ENCODE assay signal across 18 cellular contexts in genomic region chr1:18118078-18118477, GRCh38. TPM values are rescaled to one million over a fixed set of nuclear protein-coding genes. Genes with fewer than 3 reads are reported as not detected.
DNase-seq lines count a peak whose midpoint lies in the region; ATAC-seq and TF ChIP-seq lines count a peak whose summit lies in the region.
"Had no signal": no experiment of that assay in that cellular context is flagged by ENCODE, and none has a peak within 500 bp of the region (broad histone marks: within the 10 kb centered on the region; RNA-seq: fewer than 3 reads in every experiment).

No MANE protein-coding gene starts in this region.

- ATAC-seq in natural killer cell treated with Interleukin-12 subunit alpha and Interleukin-12 subunit beta and Interleukin-15 and Interleukin-18, amount 100 ng/mL, for 72 hours, result no peak
- ATAC-seq: activated naive CD8-positive, alpha-beta T cell treated with anti-CD3 and anti-CD28 coated beads, Interleukin-2, amount 50 U/mL, for 24 hours; activated T-cell treated with anti-CD3 and anti-CD28 coated beads, Interleukin-2, amount 50 U/mL, for 4 hours; CD8-positive, alpha-beta T cell; gastroesophageal sphincter had no signal

- peak in 2 of 3 experiments; percentile 9 to 34 for DNase-seq in NCI-H1417 (lab: John Stamatoyannopoulos, UW)
- no peak for DNase-seq in NCI-H1417 treated with DMSO at 0.1 percent for 48 hours (lab: John Stamatoyannopoulos, UW)
- peak; percentile 94 for DNase-seq in NCI-H2107 treated with DMSO at 0.1 percent for 48 hours (lab: John Stamatoyannopoulos, UW; ENCODE audit: unreplicated experiment)
- peak; percentile 21 for DNase-seq in occipital lobe (lab: John Stamatoyannopoulos, UW)
- DNase-seq in erythroblast (lab: John Stamatoyannopoulos, UW), result no peak
- DNase-seq in natural killer cell treated with Interleukin-12 subunit alpha and Interleukin-12 subunit beta and Interleukin-15 and Interleukin-18, amount 100 ng/mL, for 72 hours (ENCODE audit: low spot score), result no peak
- no peak for DNase-seq in amniotic stem cell (lab: John Stamatoyannopoulos, UW)
- DNase-seq: activated CD4-positive, alpha-beta T cell treated with anti-CD3 and anti-CD28 coated beads, Interleukin-2, amount 50 U/mL, for 1 hour; activated naive CD8-positive, alpha-beta T cell treated with anti-CD3 and anti-CD28 coated beads, Interleukin-2, amount 50 U/mL, for 24 hours; activated T-cell treated with anti-CD3 and anti-CD28 coated beads, Interleukin-2, amount 50 U/mL, for 4 hours; CD8-positive, alpha-beta T cell; GF-D8; NCI-H1930; stimulated activated CD4-positive, alpha-beta T cell treated with anti-CD3 and anti-CD28 coated beads, Interleukin-15, amount 100 ng/mL, for 24 hours; T1000 had no signal

- no peak for TF ChIP-seq POLR2A in erythroblast (IDR thresholded peaks at IDR 0.05; ENCODE audit: low read length)

- intact Hi-C loops in dendritic cell treated with granulocyte-macrophage colony-stimulating factor and Interleukin-4, amounts not matched to agents 40 ng/mL and 50 ng/mL, for 4 days (cut with micrococcal nuclease), result no loop called here

- no peak overlapping the region for H3K4me3 Mint-ChIP-seq in dendritic cell treated with granulocyte-macrophage colony-stimulating factor and Interleukin-4, amounts not matched to agents 40 ng/mL and 50 ng/mL, for 4 days
- H3K4me3 Mint-ChIP-seq in natural killer cell treated with Interleukin-12 subunit alpha and Interleukin-12 subunit beta and Interleukin-15 and Interleukin-18, amount 100 ng/mL, for 72 hours, result no peak overlapping the region
- H3K4me3 Mint-ChIP-seq: activated naive CD8-positive, alpha-beta T cell treated with anti-CD3 and anti-CD28 coated beads, Interleukin-2, amount 50 U/mL, for 24 hours; activated T-cell treated with anti-CD3 and anti-CD28 coated beads, Interleukin-2, amount 50 U/mL, for 4 hours; CD8-positive, alpha-beta T cell had no signal

- peak overlapping the region; percentile 35 for H3K27ac Mint-ChIP-seq in dendritic cell treated with granulocyte-macrophage colony-stimulating factor and Interleukin-4, amounts not matched to agents 40 ng/mL and 50 ng/mL, for 4 days
- no peak overlapping the region for H3K27ac Mint-ChIP-seq in natural killer cell treated with Interleukin-12 subunit alpha and Interleukin-12 subunit beta and Interleukin-15 and Interleukin-18, amount 100 ng/mL, for 72 hours
- H3K27ac Mint-ChIP-seq: activated naive CD8-positive, alpha-beta T cell treated with anti-CD3 and anti-CD28 coated beads, Interleukin-2, amount 50 U/mL, for 24 hours; CD8-positive, alpha-beta T cell had no signal

- no peaks in the 10 kb centered on the region for H3K9me3 Mint-ChIP-seq in dendritic cell treated with granulocyte-macrophage colony-stimulating factor and Interleukin-4, amounts not matched to agents 40 ng/mL and 50 ng/mL, for 4 days
- no peaks in the 10 kb centered on the region for H3K9me3 Mint-ChIP-seq in natural killer cell treated with Interleukin-12 subunit alpha and Interleukin-12 subunit beta and Interleukin-15 and Interleukin-18, amount 100 ng/mL, for 72 hours
- H3K9me3 Mint-ChIP-seq: activated naive CD8-positive, alpha-beta T cell treated with anti-CD3 and anti-CD28 coated beads, Interleukin-2, amount 50 U/mL, for 24 hours; activated T-cell treated with anti-CD3 and anti-CD28 coated beads, Interleukin-2, amount 50 U/mL, for 4 hours; CD8-positive, alpha-beta T cell had no signal

- peaks cover 47% of the 10 kb centered on the region for H3K27me3 Mint-ChIP-seq in dendritic cell treated with granulocyte-macrophage colony-stimulating factor and Interleukin-4, amounts not matched to agents 40 ng/mL and 50 ng/mL, for 4 days
- H3K27me3 Mint-ChIP-seq in natural killer cell treated with Interleukin-12 subunit alpha and Interleukin-12 subunit beta and Interleukin-15 and Interleukin-18, amount 100 ng/mL, for 72 hours, result peaks cover 25 to 31% of the 10 kb centered on the region in 2 donors

- no peaks in the 10 kb centered on the region for H3K36me3 Mint-ChIP-seq in dendritic cell treated with granulocyte-macrophage colony-stimulating factor and Interleukin-4, amounts not matched to agents 40 ng/mL and 50 ng/mL, for 4 days (ENCODE audit: low read depth)
- H3K36me3 Mint-ChIP-seq in natural killer cell treated with Interleukin-12 subunit alpha and Interleukin-12 subunit beta and Interleukin-15 and Interleukin-18, amount 100 ng/mL, for 72 hours, result no peaks in the 10 kb centered on the region
- H3K36me3 Mint-ChIP-seq: CD8-positive, alpha-beta T cell had no signal

- H3K4me1 Mint-ChIP-seq in dendritic cell treated with granulocyte-macrophage colony-stimulating factor and Interleukin-4, amounts not matched to agents 40 ng/mL and 50 ng/mL, for 4 days (ENCODE audit: low read depth), result no peaks in the 10 kb centered on the region
- H3K4me1 Mint-ChIP-seq in natural killer cell treated with Interleukin-12 subunit alpha and Interleukin-12 subunit beta and Interleukin-15 and Interleukin-18, amount 100 ng/mL, for 72 hours (ENCODE audit: low read depth in 2 of 2), result no peaks in the 10 kb centered on the region
- H3K4me1 Mint-ChIP-seq: activated naive CD8-positive, alpha-beta T cell treated with anti-CD3 and anti-CD28 coated beads, Interleukin-2, amount 50 U/mL, for 24 hours had no signal

RNA-seq across cellular contexts. Expression of gene IGSF21, which starts 10.5 kb away (rescaled TPM):
- total RNA-seq in occipital lobe, result 45.9 TPM
- total RNA-seq in natural killer cell treated with Interleukin-12 subunit alpha and Interleukin-12 subunit beta and Interleukin-15 and Interleukin-18, amount 100 ng/mL, for 72 hours, result not detected
- total RNA-seq: activated T-cell treated with anti-CD3 and anti-CD28 coated beads, Interleukin-2, amount 50 U/mL, for 4 hours; CD8-positive, alpha-beta T cell; SK-MEL-5 had no signal

Comparison
In these comparisons a context has a peak if more than half of its experiments do, and no peak if none do; other contexts are left out.
1. DNase-seq: peak in NCI-H1417 (2 of 3), NCI-H2107 treated with DMSO at 0.1 percent for 48 hours (single experiment) and occipital lobe (single experiment); none in NCI-H1417 treated with DMSO at 0.1 percent for 48 hours (single experiment), erythroblast (0 of 2), natural killer cell treated with Interleukin-12 subunit alpha and Interleukin-12 subunit beta and Interleukin-15 and Interleukin-18, amount 100 ng/mL, for 72 hours (single experiment) and amniotic stem cell (single experiment).
2. RNA of gene IGSF21, which starts 10.5 kb away (total RNA-seq): 45.9 TPM in occipital lobe (single experiment); not detected in natural killer cell treated with Interleukin-12 subunit alpha and Interleukin-12 subunit beta and Interleukin-15 and Interleukin-18, amount 100 ng/mL, for 72 hours; every median in the first group is over 10 times any median in the second.